ENCODE assay signal across 8 cellular contexts in genomic region chr13:42049454-42049780, GRCh38. TPM values are rescaled to one million over a fixed set of nuclear protein-coding genes. Genes with fewer than 3 reads are reported as not detected.
DNase-seq lines count a peak whose midpoint lies in the region; ATAC-seq and TF ChIP-seq lines count a peak whose summit lies in the region.

No MANE protein-coding gene starts in this region.

- intact Hi-C loops in A673 (cut with micrococcal nuclease; ENCODE audit: unreplicated experiment) = no loop called here
- intact Hi-C loops in right cardiac atrium (cut with DNase I) = loop anchor here in 1 of 4 donors (10.0 kb wide), 1 partner anchor 145 kb away; no protein-coding TSS in a partner anchor

- no peaks in the 10 kb centered on the region for H3K4me1 ChIP-seq in A673 (ENCODE audit: insufficient read depth, low read length, poor library complexity, severe bottlenecking)
- peaks cover 3% of the 10 kb centered on the region for H3K4me1 ChIP-seq in right cardiac atrium (ENCODE audit: control insufficient read depth, insufficient read depth, low read length)

- no peak overlapping the region for H3K27ac Mint-ChIP-seq in T-cell
- H3K27ac Mint-ChIP-seq in stimulated activated memory B cell treated with anti-CD40 and anti-IgM and Interleukin-4, amounts not matched to agents 10 μg/mL and 1 μg/mL and 100 μg/mL, for 72 hours = no peak overlapping the region

- peak overlapping the region; percentile 76 to 89 (median 80) for H3K4me3 Mint-ChIP-seq in T-cell
- H3K4me3 Mint-ChIP-seq in stimulated activated memory B cell treated with anti-CD40 and anti-IgM and Interleukin-4, amounts not matched to agents 10 μg/mL and 1 μg/mL and 100 μg/mL, for 72 hours = peak overlapping the region; percentile 67

- BruUV-seq in A673 (replicated peaks; lab: Mats Ljungman, UMichigan) = no TSS peak

- TF ChIP-seq CTCF in A673 (conservative IDR thresholded peaks at IDR 0.05; ENCODE audit: low read depth, low read length) = no peak

- H3K27ac ChIP-seq in A673 (ENCODE audit: low read depth, low read length, poor library complexity, severe bottlenecking) = peak overlapping the region; percentile 37
- peak overlapping the region; percentile 93 for H3K27ac ChIP-seq in right cardiac atrium (ENCODE audit: low read length)

- ATAC-seq in GM21381 (IDR thresholded peaks at IDR 0.05; ENCODE audit: unreplicated experiment) (peak; percentile 20), T-cell (replicated peaks in 1 of 4) (peak in 1 of 4 experiments; percentile 18), right cardiac atrium (peak in 1 of 2 donors; percentile 66)
- ATAC-seq in stimulated activated memory B cell treated with anti-CD40 and anti-IgM and Interleukin-4, amounts not matched to agents 10 μg/mL and 1 μg/mL and 100 μg/mL, for 72 hours = peak; percentile 18

- H3K27me3 Mint-ChIP-seq in T-cell = no peaks in the 10 kb centered on the region
- H3K27me3 Mint-ChIP-seq in stimulated activated memory B cell treated with anti-CD40 and anti-IgM and Interleukin-4, amounts not matched to agents 10 μg/mL and 1 μg/mL and 100 μg/mL, for 72 hours = peaks cover 51% of the 10 kb centered on the region

- H3K9me3 ChIP-seq in A673 (ENCODE audit: low read depth, low read length, poor library complexity, severe bottlenecking) (no peaks in the 10 kb centered on the region), right cardiac atrium (ENCODE audit: control insufficient read depth, low read length) (no peaks in the 10 kb centered on the region)

- peaks cover 8 to 23% (median 23%) of the 10 kb centered on the region in 3 donors for H3K4me1 Mint-ChIP-seq in T-cell
- peaks cover 10% of the 10 kb centered on the region for H3K4me1 Mint-ChIP-seq in stimulated activated memory B cell treated with anti-CD40 and anti-IgM and Interleukin-4, amounts not matched to agents 10 μg/mL and 1 μg/mL and 100 μg/mL, for 72 hours

- DNase-seq in A673 (ENCODE audit: low spot score) = no peak
- no peak for DNase-seq in T-cell
- no peak for DNase-seq in right cardiac atrium
- no peak for DNase-seq in NOMO-1 treated with dmso at 0.1 percent for 144 hours (lab: John Stamatoyannopoulos, UW; ENCODE audit: unreplicated experiment)
- no peak for DNase-seq in superior temporal gyrus (ENCODE audit: extremely low spot score)
- DNase-seq in NCI-H510A treated with DMSO at 0.1 percent for 48 hours (lab: John Stamatoyannopoulos, UW) = no peak

- no peaks in the 10 kb centered on the region for H3K36me3 Mint-ChIP-seq in T-cell
- no peaks in the 10 kb centered on the region for H3K36me3 Mint-ChIP-seq in stimulated activated memory B cell treated with anti-CD40 and anti-IgM and Interleukin-4, amounts not matched to agents 10 μg/mL and 1 μg/mL and 100 μg/mL, for 72 hours

- WGBS in right cardiac atrium = 7% methylated on average over 11 of the region's 11 CpGs

- CTCF ChIA-PET in A673 (lab: Charles Lee) (no interaction called here), T-cell (lab: Charles Lee) (no interaction called here)

- POLR2A ChIA-PET in A673 (lab: Charles Lee; ENCODE audit: low non-redundant PET) = no interaction called here
- POLR2A ChIA-PET in T-cell (lab: Charles Lee) = no interaction called here

- H3K4me3 ChIP-seq in A673 (ENCODE audit: low read depth, low read length, poor library complexity, severe bottlenecking) (peak overlapping the region; percentile 75), right cardiac atrium (ENCODE audit: low read length) (peak overlapping the region; percentile 65)

- H3K9me3 Mint-ChIP-seq in T-cell = no peaks in the 10 kb centered on the region
- H3K9me3 Mint-ChIP-seq in stimulated activated memory B cell treated with anti-CD40 and anti-IgM and Interleukin-4, amounts not matched to agents 10 μg/mL and 1 μg/mL and 100 μg/mL, for 72 hours = no peaks in the 10 kb centered on the region

- H3K36me3 ChIP-seq in A673 (ENCODE audit: insufficient read depth, low read length, poor library complexity, severe bottlenecking) = no peaks in the 10 kb centered on the region

- H3K27me3 ChIP-seq in A673 (replicated peaks; ENCODE audit: insufficient read depth, low read depth, low read length, poor library complexity) (peaks cover 5% of the 10 kb centered on the region), right cardiac atrium (ENCODE audit: control insufficient read depth, insufficient read depth) (no peaks in the 10 kb centered on the region)

RNA-seq across cellular contexts. Expression of gene DGKH, which starts 1.0 kb away (rescaled TPM):
- total RNA-seq in A673 (2021) = 13.1 and 13.8 TPM in 2 replicates
- total RNA-seq in T-cell = 10 to 100 TPM in 2 of 5 donors, 1 to 10 TPM in 3; 8.6 to 14.6 (median 8.8) TPM
- total RNA-seq in right cardiac atrium = 10 to 100 TPM in 1 of 4 donors, 1 to 10 TPM in 3; 3.9 to 12.1 (median 6.5) TPM
- 2.0 TPM for polyA plus RNA-seq in right cardiac atrium
